8 cellular contexts compared by ENCODE assay signal in the genomic region with DNA sequence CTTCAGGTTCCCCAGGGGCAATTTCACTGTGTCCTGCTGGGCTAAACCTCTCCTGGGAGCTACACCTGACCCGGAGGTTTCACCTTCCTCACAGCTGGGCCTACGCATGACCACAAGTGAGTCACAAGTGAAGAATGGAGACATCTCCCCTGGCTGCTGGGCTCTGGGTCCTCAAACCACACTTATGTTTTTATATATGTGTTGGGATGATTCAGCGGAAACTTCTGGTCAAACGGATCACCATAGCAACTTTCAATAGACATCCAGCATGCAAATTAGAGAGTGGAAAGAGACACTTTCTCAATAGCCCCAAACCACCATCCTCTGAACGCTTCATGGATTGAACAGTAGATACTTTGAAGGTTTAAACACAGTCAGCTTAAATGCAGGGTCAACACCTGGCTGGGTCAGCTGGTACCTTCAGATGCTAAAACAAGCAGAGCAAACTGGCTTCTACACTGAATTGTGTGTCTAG. TPM values are rescaled to one million over a fixed set of nuclear protein-coding genes. Genes with fewer than 3 reads are reported as not detected.
A peak's percentile ranks its signal among the peaks of the same experiment; 100 is the strongest.
DNase-seq lines count a peak whose midpoint lies in the region; ATAC-seq, FAIRE-seq and TF ChIP-seq lines count a peak whose summit lies in the region.

No MANE protein-coding gene starts in this region.

- H3K36me3 ChIP-seq in bronchial epithelial cell (ENCODE audit: control insufficient read depth, insufficient read depth, low read length) (no peaks in the 10 kb centered on the region), WERI-Rb-1 (no peaks in the 10 kb centered on the region)

- H3K27me3 ChIP-seq in bronchial epithelial cell (ENCODE audit: control insufficient read depth, insufficient read depth, low read length) (peaks cover 4% of the 10 kb centered on the region), WERI-Rb-1 (ENCODE audit: insufficient read depth, low read depth, severe bottlenecking) (peaks cover 61% of the 10 kb centered on the region)

- ATAC-seq in HG02610 (IDR thresholded peaks at IDR 0.05; ENCODE audit: unreplicated experiment), result peak; percentile 93

- H3K9me3 ChIP-seq in WERI-Rb-1 (ENCODE audit: severe bottlenecking), result no peaks in the 10 kb centered on the region

- no peak overlapping the region for H3K4me3 ChIP-seq in bronchial epithelial cell (ENCODE audit: low read depth, low read length)
- H3K4me3 ChIP-seq in WERI-Rb-1 (ENCODE audit: low read depth, low read length), result no peak overlapping the region

- TF ChIP-seq CTCF in bronchial epithelial cell (IDR thresholded peaks at IDR 0.05; ENCODE audit: insufficient read depth, low read length, severe bottlenecking) (no peak), WERI-Rb-1 (IDR thresholded peaks at IDR 0.05; ENCODE audit: low read depth, low read length) (no peak)

- no peak overlapping the region for H3K27ac ChIP-seq in WERI-Rb-1

- DNase-seq in GM12891 (ENCODE audit: insufficient read length, low spot score), result peak; percentile 13
- DNase-seq in RCC 7860 (ENCODE audit: low spot score), result peak; percentile 88
- DNase-seq in bronchial epithelial cell (ENCODE audit: low read depth), result peak; percentile 86
- DNase-seq in stimulated activated CD8-positive, alpha-beta memory T cell treated with anti-CD3 and anti-CD28 coated beads, Interleukin-7, amount 100 ng/mL, for 4 hours (ENCODE audit: low read depth in 2 of 2), result peak; percentile 27 to 35
- no peak for DNase-seq in WERI-Rb-1
- no peak for DNase-seq in NCI-H1436 (lab: John Stamatoyannopoulos, UW)
- DNase-seq in GM03348 (ENCODE audit: low spot score), result no peak

- FAIRE-seq in GM12891 (lab: Jason Lieb, UNC) (no peak), RCC 7860 (lab: Jason Lieb, UNC) (peak; percentile 74), bronchial epithelial cell (lab: Jason Lieb, UNC) (peak; percentile 40)

- TF ChIP-seq POLR2A in GM12891 (IDR thresholded peaks at IDR 0.05; ENCODE audit: low read depth, low read length), result no peak

TF ChIP-seq in GM12891, 5 proteins besides CTCF, POLR2A, EP300 and RAD21:
- no peak for TF ChIP-seq PAX5 (IDR thresholded peaks at IDR 0.05; ENCODE audit: insufficient read depth, low read length, severe bottlenecking)
- no peak for TF ChIP-seq POLR2AphosphoS5 (IDR thresholded peaks at IDR 0.05; ENCODE audit: low read depth, low read length)
- peak; percentile 57; the same call in 1 of the 2 replicates for TF ChIP-seq POU2F2 (IDR thresholded peaks at IDR 0.05; ENCODE audit: low read depth, low read length)

RNA-seq across cellular contexts. Expression of gene MAF, which starts 28.0 kb away (rescaled TPM):
- not detected for polyA plus RNA-seq in GM12891 (2012; ENCODE audit: low read depth, missing spikeins)
- total RNA-seq in bronchial epithelial cell, result 4.2 and 6.3 TPM in 2 replicates

Comparison
In these comparisons a context has a peak if more than half of its experiments do, and no peak if none do; other contexts are left out.
1. DNase-seq: peak in GM12891 (single experiment), RCC 7860 (single experiment), bronchial epithelial cell (single experiment) and stimulated activated CD8-positive, alpha-beta memory T cell treated with anti-CD3 and anti-CD28 coated beads, Interleukin-7, amount 100 ng/mL, for 4 hours (2 of 2); none in WERI-Rb-1 (single experiment), NCI-H1436 (single experiment) and GM03348 (single experiment).